Comparison of ENCODE assay signal across 19 cellular contexts in genomic region chr4:123937612-123938011, GRCh38.
"Had no signal": no experiment of that assay in that cellular context is flagged by ENCODE, and none has a peak within 500 bp of the region (broad histone marks: within the 10 kb centered on the region; RNA-seq: fewer than 3 reads in every experiment).

No MANE protein-coding gene starts in this region.

- H3K27ac ChIP-seq: breast epithelium, epithelial cell of prostate, thoracic aorta, upper lobe of left lung had no signal

- DNase-seq: activated CD4-positive, alpha-beta T cell treated with anti-CD3 and anti-CD28 coated beads, Interleukin-2, amount 50 U/mL, for 4 hours; activated CD8-positive, alpha-beta memory T cell treated with anti-CD3 and anti-CD28 coated beads for 24 hours; activated CD8-positive, alpha-beta memory T cell treated with anti-CD3 and anti-CD28 coated beads, Interleukin-2, amount 50 U/mL, for 4 hours; activated naive CD4-positive, alpha-beta T cell treated with Interleukin-2 at 50 U/mL for 16 hours; activated naive CD8-positive, alpha-beta T cell treated with anti-CD3 and anti-CD28 coated beads for 36 hours; activated T-cell treated with anti-CD3 and anti-CD28 coated beads, Interleukin-2, amount 50 U/mL, for 48 hours; cortex of kidney; endodermal cell; kidney; left lung; retina; stimulated activated CD4-positive, alpha-beta T cell treated with anti-CD3 and anti-CD28 coated beads, Interleukin-4, amount 100 ng/mL, for 24 hours; stimulated activated naive CD4-positive, alpha-beta T cell treated with Interleukin-2 at 50 U/mL for 16 hours; T-helper 9 cell; upper lobe of left lung had no signal

- H3K4me3 ChIP-seq: breast epithelium, left lung, thoracic aorta, upper lobe of left lung had no signal

- H3K36me3 ChIP-seq: breast epithelium, left lung, thoracic aorta, upper lobe of left lung had no signal

- H3K9me3 ChIP-seq: breast epithelium, left lung, thoracic aorta, upper lobe of left lung had no signal

- H3K27me3 ChIP-seq: breast epithelium, left lung, upper lobe of left lung had no signal

- ATAC-seq: left lung, WTC11 had no signal

- H3K4me1 ChIP-seq: breast epithelium, left lung had no signal
